Comparison of ENCODE assay signal across 7 cellular contexts in genomic region chr12:122376751-122377150, GRCh38. TPM values are rescaled to one million over a fixed set of nuclear protein-coding genes. Genes with fewer than 3 reads are reported as not detected.
DNase-seq lines count a peak whose midpoint lies in the region; ATAC-seq and TF ChIP-seq lines count a peak whose summit lies in the region.
"Not testable (repeated sequence)": the region's sequence is repeated elsewhere in the genome, so short reads cannot be mapped to it uniquely, and the experiment has no call there.

No MANE protein-coding gene starts in this region.

- H3K9ac ChIP-seq in skeletal muscle tissue (ENCODE audit: low read depth in 1 of 3, low read length in 3 of 3): not testable (repeated sequence)

- not testable (repeated sequence) for TF ChIP-seq CTCF in RWPE1 (conservative IDR thresholded peaks at IDR 0.05; ENCODE audit: low read depth); esophagus muscularis mucosa (IDR thresholded peaks at IDR 0.05); psoas muscle (IDR thresholded peaks at IDR 0.05); sigmoid colon (IDR thresholded peaks at IDR 0.05); tibial artery (IDR thresholded peaks at IDR 0.05); uterus (IDR thresholded peaks at IDR 0.05)

- H3K36me3 ChIP-seq in esophagus muscularis mucosa (peaks cover 29 to 74% (median 48%) of the 10 kb centered on the region in 4 donors), psoas muscle (ENCODE audit: insufficient read depth in 1 of 2, low read depth in 1 of 2) (peaks cover 0 to 93% of the 10 kb centered on the region in 2 donors), sigmoid colon (peaks cover 0 to 69% (median 33%) of the 10 kb centered on the region in 4 donors), skeletal muscle tissue (ENCODE audit: control insufficient read depth in 3 of 3, insufficient read depth in 3 of 3, low read length in 3 of 3) (peaks cover 29 to 39% (median 35%) of the 10 kb centered on the region in 3 donors), tibial artery (peaks cover 46 to 66% (median 54%) of the 10 kb centered on the region in 3 donors)
- not testable (repeated sequence) for H3K36me3 ChIP-seq in uterus

- H3K4me1 ChIP-seq in esophagus muscularis mucosa (peaks cover 12 to 70% (median 52%) of the 10 kb centered on the region in 4 donors), psoas muscle (peaks cover 40% of the 10 kb centered on the region), sigmoid colon (peaks cover 0 to 68% (median 47%) of the 10 kb centered on the region in 4 donors), tibial artery (peaks cover 0 to 37% (median 10%) of the 10 kb centered on the region in 4 donors)
- H3K4me1 ChIP-seq in skeletal muscle tissue (ENCODE audit: control insufficient read depth in 3 of 3, insufficient read depth in 3 of 3, low read length in 3 of 3); uterus: not testable (repeated sequence)

- TF ChIP-seq POLR2A in esophagus muscularis mucosa (IDR thresholded peaks at IDR 0.05; ENCODE audit: low read depth); sigmoid colon (IDR thresholded peaks at IDR 0.05); uterus (IDR thresholded peaks at IDR 0.05): not testable (repeated sequence)

- H3K27ac ChIP-seq in RWPE1 (0 out of 2 replicates have a peak overlapping the region, but pooled peaks have one; percentile 7), esophagus muscularis mucosa (replicated peaks in 1 of 4) (peak overlapping the region; percentile 82 to 90 (median 86)), psoas muscle (peak overlapping the region; percentile 89), sigmoid colon (peak overlapping the region; percentile 81 to 94 (median 88)), skeletal muscle tissue (ENCODE audit: low read depth, low read length) (peak overlapping the region; percentile 2), tibial artery (peak overlapping the region; percentile 78 to 81), uterus (peak overlapping the region; percentile 72 to 90)

- not testable (repeated sequence) for ATAC-seq in psoas muscle

- H3K4me3 ChIP-seq in esophagus muscularis mucosa; psoas muscle; sigmoid colon; skeletal muscle tissue (ENCODE audit: low read length in 3 of 3); tibial artery; uterus: not testable (repeated sequence)

- POLR2A ChIA-PET in RWPE1 (lab: Yijun Ruan, JAX; ENCODE audit: low non-redundant PET): interaction anchor here (0.6 to 0.7 kb wide), 2 partner anchors 43 to 150 kb away, joined by 4 to 9 read pairs; no protein-coding TSS in a partner anchor

- not testable (repeated sequence) for DNase-seq in RWPE1 (ENCODE audit: low spot score); esophagus muscularis mucosa (ENCODE audit: extremely low spot score); psoas muscle; sigmoid colon; tibial artery; uterus

- not testable (repeated sequence) for TF ChIP-seq EP300 in esophagus muscularis mucosa (IDR thresholded peaks at IDR 0.05)
- TF ChIP-seq EP300 in sigmoid colon (IDR thresholded peaks at IDR 0.05): peak in 3 of 4 donors; percentile 21 to 55 (median 27)

- CTCF ChIA-PET in RWPE1 (lab: Yijun Ruan, JAX): interaction anchor here (0.5 kb wide), 1 partner anchor 10 kb away, joined by 3 read pairs; no protein-coding TSS in a partner anchor

- H3K27me3 ChIP-seq in esophagus muscularis mucosa; psoas muscle (ENCODE audit: insufficient read depth in 3 of 3, low read length in 2 of 3); sigmoid colon; skeletal muscle tissue (ENCODE audit: control insufficient read depth in 3 of 3, insufficient read depth in 3 of 3, low read length in 3 of 3); tibial artery; uterus: not testable (repeated sequence)

- intact Hi-C loops in esophagus muscularis mucosa (cut with DNase I); psoas muscle (cut with DNase I); sigmoid colon (cut with DNase I); tibial artery (cut with DNase I; ENCODE audit: low total_unique reads); uterus (cut with DNase I; ENCODE audit: low total_unique reads): not testable (repeated sequence)

- 54% methylated on average over 5 of the region's 5 CpGs for WGBS in esophagus muscularis mucosa
- 93 to 95% (median 95%) methylated on average over 5 of the region's 5 CpGs for WGBS in psoas muscle, 3 donors
- WGBS in sigmoid colon, 2 donors: 95 to 97% methylated on average over 5 of the region's 5 CpGs

- H3K9me3 ChIP-seq in esophagus muscularis mucosa; psoas muscle; sigmoid colon; skeletal muscle tissue (ENCODE audit: control insufficient read depth in 3 of 3, low read length in 3 of 3); tibial artery; uterus: not testable (repeated sequence)

RNA-seq across cellular contexts. Expression of gene CLIP1, which starts 45.7 kb away (rescaled TPM):
- total RNA-seq in esophagus muscularis mucosa (100 to 1,000 TPM; 234 to 263 (median 250) TPM), psoas muscle (100 to 1,000 TPM; 458 to 639 (median 574) TPM), sigmoid colon (100 to 1,000 TPM; 159 to 257 (median 196) TPM), skeletal muscle tissue (21.9 TPM), uterus (100 to 1,000 TPM in 2 of 4 donors, 10 to 100 TPM in 2; 48.2 to 134 (median 96.8) TPM)
- polyA plus RNA-seq in psoas muscle (100 to 1,000 TPM; 235 to 290 (median 241) TPM), sigmoid colon (10 to 100 TPM; 16.8 to 20.1 (median 19.5) TPM)

Comparison
In these comparisons a context has a peak if more than half of its experiments do, and no peak if none do; other contexts are left out.
1. H3K27ac ChIP-seq: peak in every context shown above with its lines; median percentile 89 in psoas muscle; 88 in sigmoid colon; 86 in esophagus muscularis mucosa; 81 in uterus; 80 in tibial artery; 7 in RWPE1; 2 in skeletal muscle tissue.